Comparison of ENCODE assay signal across 30 cellular contexts in genomic region chr12:125677829-125678228, GRCh38.
"Had no signal": no experiment of that assay in that cellular context is flagged by ENCODE, and none has a peak within 500 bp of the region (broad histone marks: within the 10 kb centered on the region; RNA-seq: fewer than 3 reads in every experiment).

No MANE protein-coding gene starts in this region.

- H3K9me3 ChIP-seq: adrenal gland, breast epithelium, esophagus squamous epithelium, gastroesophageal sphincter, heart right ventricle had no signal

- H3K79me2 ChIP-seq: hepatocyte had no signal

- H3K4me1 ChIP-seq: adrenal gland, breast epithelium, gastroesophageal sphincter, heart right ventricle had no signal

- H3K27me3 ChIP-seq: adrenal gland, breast epithelium, dorsolateral prefrontal cortex, esophagus squamous epithelium, gastroesophageal sphincter had no signal

- ATAC-seq: activated CD4-positive, alpha-beta T cell treated with anti-CD3 and anti-CD28 coated beads for 36 hours; activated CD8-positive, alpha-beta memory T cell treated with anti-CD3 and anti-CD28 coated beads, Interleukin-2, amount 10 ng/mL, durations not matched to agents 7 days and 5 days; activated CD8-positive, alpha-beta T cell treated with anti-CD3 and anti-CD28 coated beads, Interleukin-2, amount 10 ng/mL, durations not matched to agents 7 days and 5 days; activated naive CD8-positive, alpha-beta T cell treated with anti-CD3 and anti-CD28 coated beads, Interleukin-2, amount 50 U/mL, for 24 hours; gastroesophageal sphincter; heart right ventricle; T-helper 17 cell had no signal

- H3K36me3 ChIP-seq: adrenal gland, breast epithelium, esophagus squamous epithelium, gastroesophageal sphincter, heart right ventricle had no signal

- H2AFZ ChIP-seq: hepatocyte had no signal

- H3K4me2 ChIP-seq: hepatocyte had no signal

- H3K27ac ChIP-seq: adrenal gland, breast epithelium, coronary artery, dorsolateral prefrontal cortex, esophagus squamous epithelium, gastroesophageal sphincter, heart right ventricle, hepatocyte had no signal

- DNase-seq: activated CD4-positive, alpha-beta memory T cell treated with anti-CD3 and anti-CD28 coated beads for 36 hours; activated CD4-positive, alpha-beta T cell treated with anti-CD3 and anti-CD28 coated beads for 36 hours; activated CD4-positive, alpha-beta T cell treated with anti-CD3 and anti-CD28 coated beads, Interleukin-2, amount 10 ng/mL, durations not matched to agents 24 days and 14 days; activated CD4-positive, CD25-positive, alpha-beta regulatory T cell; activated CD4-positive, CD25-positive, alpha-beta regulatory T cell treated with anti-CD3 and anti-CD28 coated beads, Interleukin-2, amount 50 U/mL, for 72 hours; activated CD8-positive, alpha-beta memory T cell treated with anti-CD3 and anti-CD28 coated beads, Interleukin-2, amount 10 ng/mL, durations not matched to agents 7 days and 5 days; activated CD8-positive, alpha-beta memory T cell treated with anti-CD3 and anti-CD28 coated beads, Interleukin-2, amount 50 U/mL, for 4 hours; activated CD8-positive, alpha-beta T cell treated with anti-CD3 and anti-CD28 coated beads, Interleukin-2, amount 10 ng/mL, durations not matched to agents 7 days and 5 days; activated effector memory CD4-positive, alpha-beta T cell treated with anti-CD3 and anti-CD28 coated beads, Interleukin-2, amount 50 U/mL, for 16 hours; activated naive CD4-positive, alpha-beta T cell treated with anti-CD3 and anti-CD28 coated beads for 36 hours; activated naive CD8-positive, alpha-beta T cell treated with anti-CD3 and anti-CD28 coated beads for 36 hours; activated naive CD8-positive, alpha-beta T cell treated with anti-CD3 and anti-CD28 coated beads, Interleukin-2, amount 50 U/mL, for 24 hours; activated T-cell treated with anti-CD3 and anti-CD28 coated beads, Interleukin-2, amount 50 U/mL, for 1 hour; activated T-cell treated with anti-CD3 and anti-CD28 coated beads, Interleukin-2, amount 50 U/mL, for 48 hours; adrenal gland; amygdala; aorta; dorsolateral prefrontal cortex; effector memory CD4-positive, alpha-beta T cell; endodermal cell; erythroblast; esophagus squamous epithelium; foreskin melanocyte; heart right ventricle; T-helper 17 cell; T1000 had no signal

- H3K4me3 ChIP-seq: adrenal gland, breast epithelium, coronary artery, dorsolateral prefrontal cortex, esophagus squamous epithelium, gastroesophageal sphincter, heart right ventricle, hepatocyte had no signal
